17 cellular contexts compared by ENCODE assay signal in genomic region chr9:34140853-34141252, GRCh38. TPM values are rescaled to one million over a fixed set of nuclear protein-coding genes. Genes with fewer than 3 reads are reported as not detected.
DNase-seq lines count a peak whose midpoint lies in the region; ATAC-seq, FAIRE-seq and TF ChIP-seq lines count a peak whose summit lies in the region.
"Had no signal": no experiment of that assay in that cellular context is flagged by ENCODE, and none has a peak within 500 bp of the region (broad histone marks: within the 10 kb centered on the region; RNA-seq: fewer than 3 reads in every experiment).

No MANE protein-coding gene starts in this region.

- H3F3A ChIP-seq in OCI-LY1 (ENCODE audit: insufficient read depth, low read length) = no peaks in the 10 kb centered on the region

- BruUV-seq in HepG2 (replicated peaks; lab: Mats Ljungman, UMichigan) = no TSS peak
- no TSS peak for BruUV-seq in Caco-2 (replicated peaks; lab: Mats Ljungman, UMichigan)

- no peak for TF ChIP-seq RAD21 in HepG2 (CRISPR knock-in tag; IDR thresholded peaks at IDR 0.05)

- TF ChIP-seq EP300 in HepG2 (IDR thresholded peaks at IDR 0.05; ENCODE audit: low read depth in 2 of 2, low read length in 2 of 2) = no peak
- no peak for TF ChIP-seq EP300 in HepG2 (CRISPR knock-in tag; IDR thresholded peaks at IDR 0.05; ENCODE audit: borderline replicate concordance)

- H3K27me3 Mint-ChIP-seq in CD14-positive monocyte (ENCODE audit: low read depth in 3 of 3) = peaks cover 0 to 3% (median 1%) of the 10 kb centered on the region in 3 donors
- no peaks in the 10 kb centered on the region for H3K27me3 Mint-ChIP-seq in Caco-2 (ENCODE audit: insufficient read depth, unreplicated experiment)

- DNase-seq in CD14-positive monocyte (ENCODE audit: low spot score) = no peak
- peak; percentile 41 for DNase-seq in fibroblast of the aortic adventitia (ENCODE audit: low read depth)
- no peak for DNase-seq in HepG2 (ENCODE audit: low spot score)
- DNase-seq in Caco-2 = no peak
- DNase-seq in kidney tubule cell (ENCODE audit: low spot score) = no peak
- DNase-seq in GM19238 (ENCODE audit: insufficient read length, low spot score) = no peak
- DNase-seq: BE2C; CD8-positive, alpha-beta T cell; COR-L47; DMS53; GM23248 had no signal

- no peak for TF ChIP-seq CTCF in CD14-positive monocyte (IDR thresholded peaks at IDR 0.05)
- no peak for TF ChIP-seq CTCF in OCI-LY1 (IDR thresholded peaks at IDR 0.05; ENCODE audit: low read length)
- no peak for TF ChIP-seq CTCF in fibroblast of the aortic adventitia (IDR thresholded peaks at IDR 0.05; ENCODE audit: insufficient read depth, low read length)
- no peak for TF ChIP-seq CTCF in HepG2 (CRISPR knock-in tag; IDR thresholded peaks at IDR 0.05)
- TF ChIP-seq CTCF in Caco-2 (IDR thresholded peaks at IDR 0.05; ENCODE audit: insufficient read depth in 1 of 2, low read depth in 1 of 2, low read length in 1 of 2, severe bottlenecking in 1 of 2, unreplicated experiment in 1 of 2) = no peak

- intact Hi-C loops in CD14-positive monocyte (cut with micrococcal nuclease) (no loop called here), HepG2 (cut with micrococcal nuclease; ENCODE audit: unreplicated experiment) (no loop called here), Caco-2 (cut with micrococcal nuclease; ENCODE audit: unreplicated experiment) (no loop called here)

- H3K4me3 ChIP-seq in OCI-LY1 (ENCODE audit: low read depth, low read length, poor library complexity, severe bottlenecking) = no peak overlapping the region
- H3K4me3 ChIP-seq in fibroblast of the aortic adventitia (ENCODE audit: low read depth, low read length) = no peak overlapping the region
- no peak overlapping the region for H3K4me3 ChIP-seq in HepG2 (replicated peaks in 1 of 3; ENCODE audit: insufficient read depth in 1 of 3, low read depth in 2 of 3, low read length in 3 of 3)
- H3K4me3 ChIP-seq in Caco-2 (ENCODE audit: low read depth, low read length) = no peak overlapping the region
- H3K4me3 ChIP-seq: A549, GM23248 had no signal

- peaks cover 0 to 6% (median 3%) of the 10 kb centered on the region in 7 donors for H3K9me3 Mint-ChIP-seq in CD14-positive monocyte
- no peaks in the 10 kb centered on the region for H3K9me3 Mint-ChIP-seq in Caco-2 (ENCODE audit: unreplicated experiment)
- H3K9me3 Mint-ChIP-seq: CD8-positive, alpha-beta T cell had no signal

- no peaks in the 10 kb centered on the region for H3K27me3 ChIP-seq in OCI-LY1 (ENCODE audit: insufficient read depth, low read length)
- no peaks in the 10 kb centered on the region; a peak in 1 of 5 replicates for H3K27me3 ChIP-seq in HepG2 (ENCODE audit: control insufficient read depth in 1 of 2, insufficient read depth in 2 of 2, low read length in 2 of 2)
- no peaks in the 10 kb centered on the region for H3K27me3 ChIP-seq in Caco-2 (replicated peaks; ENCODE audit: control insufficient read depth, insufficient read depth, low read length)
- H3K27me3 ChIP-seq: BE2C had no signal

- H3K9me3 ChIP-seq in OCI-LY1 (ENCODE audit: low read length) (no peaks in the 10 kb centered on the region), HepG2 (ENCODE audit: low read length) (no peaks in the 10 kb centered on the region), Caco-2 (no peaks in the 10 kb centered on the region)
- H3K9me3 ChIP-seq: A549, BE2C had no signal

- H3K4me2 ChIP-seq in OCI-LY1 (ENCODE audit: low read length) = no peak overlapping the region
- no peak overlapping the region for H3K4me2 ChIP-seq in HepG2 (ENCODE audit: low read depth, low read length)

- no peaks in the 10 kb centered on the region for H3K79me2 ChIP-seq in OCI-LY1 (ENCODE audit: insufficient read depth, low read length)
- no peaks in the 10 kb centered on the region for H3K79me2 ChIP-seq in HepG2 (ENCODE audit: insufficient read depth, low read length)

- H3K4me1 Mint-ChIP-seq in CD14-positive monocyte (peaks cover 37% of the 10 kb centered on the region), Caco-2 (ENCODE audit: low read depth, unreplicated experiment) (no peaks in the 10 kb centered on the region)

- POLR2A ChIA-PET in HepG2 (lab: Yijun Ruan, JAX) = no interaction called here
- POLR2A ChIA-PET in Caco-2 (lab: Charles Lee) = no interaction called here

- H3K9ac ChIP-seq in OCI-LY1 (ENCODE audit: low read length) (no peak overlapping the region), HepG2 (ENCODE audit: insufficient read depth, low read depth, low read length) (no peak overlapping the region)
- H3K9ac ChIP-seq: GM23248 had no signal

- ATAC-seq in HepG2 = no peak
- ATAC-seq: A549; CD8-positive, alpha-beta T cell; HCT116 had no signal

- H4K20me1 ChIP-seq in OCI-LY1 (ENCODE audit: insufficient read depth, low read length) (no peaks in the 10 kb centered on the region), HepG2 (ENCODE audit: insufficient read depth, low read length) (no peaks in the 10 kb centered on the region)

- 36% methylated on average over 2 of the region's 2 CpGs for WGBS in HepG2 (ENCODE audit: low lambda C conversion rate)

- TF ChIP-seq POLR2A in HepG2 (IDR thresholded peaks at IDR 0.05; ENCODE audit: insufficient read depth in 1 of 2, low read depth in 2 of 2, low read length in 2 of 2) = no peak

- no peak overlapping the region for H3K27ac ChIP-seq in OCI-LY1 (ENCODE audit: low read depth, low read length, poor library complexity, severe bottlenecking)
- H3K27ac ChIP-seq in HepG2 (ENCODE audit: extremely low read length, insufficient read depth, low read length) = no peak overlapping the region
- H3K27ac ChIP-seq: A549, C4-2B, GM23248, HL-60 had no signal

- CTCF ChIA-PET in HepG2 (lab: Yijun Ruan, JAX; ENCODE audit: low intra/inter-chr PET ratio, low total read pairs) (no interaction called here), Caco-2 (lab: Charles Lee) (no interaction called here)

- H3K27ac Mint-ChIP-seq in CD14-positive monocyte = peak overlapping the region in 4 of 7 donors; percentile 10 to 67 (median 50)
- no peak overlapping the region for H3K27ac Mint-ChIP-seq in Caco-2 (ENCODE audit: unreplicated experiment)
- H3K27ac Mint-ChIP-seq: CD8-positive, alpha-beta T cell had no signal

- H2AFZ ChIP-seq in OCI-LY1 (ENCODE audit: low read length) = 0 out of 2 replicates have a peak overlapping the region, but pooled peaks have one; percentile 47
- H2AFZ ChIP-seq in HepG2 (ENCODE audit: low read length) = no peak overlapping the region
- H2AFZ ChIP-seq: GM23248 had no signal

- H3K36me3 ChIP-seq in OCI-LY1 (ENCODE audit: insufficient read depth, low read length) = no peaks in the 10 kb centered on the region
- no peaks in the 10 kb centered on the region for H3K36me3 ChIP-seq in HepG2 (replicated peaks in 1 of 2; ENCODE audit: control insufficient read depth in 1 of 2, insufficient read depth in 2 of 2, low read length in 2 of 2)
- no peaks in the 10 kb centered on the region for H3K36me3 ChIP-seq in Caco-2 (ENCODE audit: control insufficient read depth, insufficient read depth, low read length)
- H3K36me3 ChIP-seq: BE2C had no signal

- in situ Hi-C loops in HepG2 (cut with HindIII; ENCODE audit: extremely low pct_ligation_motif_present, low pct_unique_long_range_greater_than_20kb) = no loop called here

- H3K9me2 ChIP-seq in OCI-LY1 (ENCODE audit: low read depth, low read length) = no peaks in the 10 kb centered on the region

- H3K36me3 Mint-ChIP-seq in CD14-positive monocyte = no peaks in the 10 kb centered on the region
- H3K36me3 Mint-ChIP-seq in Caco-2 (ENCODE audit: insufficient read depth, unreplicated experiment) = no peaks in the 10 kb centered on the region
- H3K36me3 Mint-ChIP-seq: CD8-positive, alpha-beta T cell had no signal

- H3K4me1 ChIP-seq in OCI-LY1 (ENCODE audit: insufficient read depth, low read length, severe bottlenecking) = peaks cover 16% of the 10 kb centered on the region
- H3K4me1 ChIP-seq in HepG2 (ENCODE audit: insufficient read depth, low read length) = peaks cover 39% of the 10 kb centered on the region
- H3K4me1 ChIP-seq in Caco-2 = no peaks in the 10 kb centered on the region
- H3K4me1 ChIP-seq: BE2C had no signal

- H3K4me3 Mint-ChIP-seq in CD14-positive monocyte = no peak overlapping the region
- no peak overlapping the region for H3K4me3 Mint-ChIP-seq in Caco-2 (ENCODE audit: unreplicated experiment)
- H3K4me3 Mint-ChIP-seq: CD8-positive, alpha-beta T cell had no signal

- no peak for FAIRE-seq in HepG2 (lab: Jason Lieb, UNC)
- FAIRE-seq: H54 had no signal

RNA-seq across cellular contexts. Expression of gene DCAF12, which starts 14.4 kb away (rescaled TPM):
- polyA plus RNA-seq in CD14-positive monocyte = 10 to 100 TPM; 14.6 to 22.4 TPM
- 7.6 and 25.9 TPM in 2 replicates for total RNA-seq in fibroblast of the aortic adventitia (ENCODE audit: low replicate concordance)
- 26.8 and 36.6 TPM in 2 replicates for total RNA-seq in HepG2 (2016; rRNA removed; fragmentation: Illumina TruSeq; extraction: Trizol)
- 5.5 and 5.9 TPM in 2 replicates for total RNA-seq in HepG2 (2016; cell fraction: cytosol; rRNA removed; fragmentation: Illumina TruSeq; extraction: Trizol; ENCODE audit: low read depth)
- 26.7 and 35.4 TPM in 2 replicates for total RNA-seq in HepG2 (2016; cell fraction: insoluble cytoplasmic fraction; rRNA removed; fragmentation: Illumina TruSeq; extraction: Trizol)
- 22.9 and 23.0 TPM in 2 replicates for total RNA-seq in HepG2 (2016; cell fraction: membrane; rRNA removed; fragmentation: Illumina TruSeq; extraction: Trizol)
- total RNA-seq in HepG2 (2016; cell fraction: nucleus; rRNA removed; fragmentation: Illumina TruSeq; extraction: Trizol) = 17.6 and 18.2 TPM in 2 replicates
- polyA plus RNA-seq in HepG2 (2011; rRNA removed) = 37.4 and 38.8 TPM in 2 replicates
- 24.7 and 32.7 TPM in 2 replicates for polyA plus RNA-seq in HepG2 (2011; cell fraction: cytosol; rRNA removed)
- polyA plus RNA-seq in HepG2 (2011; cell fraction: nucleus; rRNA removed) = 15.0 and 20.8 TPM in 2 replicates
- polyA plus RNA-seq in HepG2 (2012) = 24.8 and 25.9 TPM in 2 replicates
- 2.7 and 3.0 TPM in 2 replicates for polyA plus RNA-seq in HepG2 (2016; cell fraction: cytosol; fragmentation: Illumina TruSeq; extraction: Trizol; ENCODE audit: low read depth)
- polyA plus RNA-seq in HepG2 (2016; cell fraction: insoluble cytoplasmic fraction; fragmentation: Illumina TruSeq; extraction: Trizol; ENCODE audit: low read depth) = 47.0 and 48.8 TPM in 2 replicates
- 14.1 and 14.3 TPM in 2 replicates for polyA plus RNA-seq in HepG2 (2016; cell fraction: membrane; fragmentation: Illumina TruSeq; extraction: Trizol; ENCODE audit: low read depth)
- polyA plus RNA-seq in HepG2 (2016; cell fraction: nucleus; fragmentation: Illumina TruSeq; extraction: Trizol; ENCODE audit: insufficient read depth, low read depth) = 24.1 and 24.6 TPM in 2 replicates
- 59.5 and 125 TPM in 2 replicates for polyA minus RNA-seq in HepG2 (2011; rRNA and poly(A)+ RNA removed; ENCODE audit: low replicate concordance)
- 19.9 and 21.3 TPM in 2 replicates for polyA minus RNA-seq in HepG2 (2011; cell fraction: cytosol; rRNA and poly(A)+ RNA removed)
- polyA minus RNA-seq in HepG2 (2011; cell fraction: nucleus; rRNA and poly(A)+ RNA removed) = 24.5 and 30.1 TPM in 2 replicates
- 33.0 and 34.1 TPM in 2 replicates for total RNA-seq in Caco-2 (2022)

RNA-seq across cellular contexts. Expression of gene UBAP1, which starts 38.0 kb away (rescaled TPM):
- polyA plus RNA-seq in CD14-positive monocyte (10 to 100 TPM; 39.2 to 44.5 TPM), HepG2 (2011; rRNA removed) (39.9 and 40.5 TPM in 2 replicates)
- total RNA-seq in fibroblast of the aortic adventitia (ENCODE audit: low replicate concordance) (27.5 and 57.1 TPM in 2 replicates), HepG2 (2016; rRNA removed; fragmentation: Illumina TruSeq; extraction: Trizol) (19.5 and 25.0 TPM in 2 replicates), Caco-2 (2022) (32.5 and 33.2 TPM in 2 replicates)
- total RNA-seq in HepG2 (2016; cell fraction: cytosol; rRNA removed; fragmentation: Illumina TruSeq; extraction: Trizol; ENCODE audit: low read depth) = 11.2 and 12.8 TPM in 2 replicates
- total RNA-seq in HepG2 (2016; cell fraction: insoluble cytoplasmic fraction; rRNA removed; fragmentation: Illumina TruSeq; extraction: Trizol) = 20.1 and 22.4 TPM in 2 replicates
- total RNA-seq in HepG2 (2016; cell fraction: membrane; rRNA removed; fragmentation: Illumina TruSeq; extraction: Trizol) = 30.4 and 31.7 TPM in 2 replicates
- 10.6 and 14.8 TPM in 2 replicates for total RNA-seq in HepG2 (2016; cell fraction: nucleus; rRNA removed; fragmentation: Illumina TruSeq; extraction: Trizol)
- 31.0 and 35.5 TPM in 2 replicates for polyA plus RNA-seq in HepG2 (2011; cell fraction: cytosol; rRNA removed)
- polyA plus RNA-seq in HepG2 (2011; cell fraction: nucleus; rRNA removed) = 14.8 and 17.8 TPM in 2 replicates
- 25.4 and 29.3 TPM in 2 replicates for polyA plus RNA-seq in HepG2 (2012)
- polyA plus RNA-seq in HepG2 (2016; cell fraction: cytosol; fragmentation: Illumina TruSeq; extraction: Trizol; ENCODE audit: low read depth) = 12.6 and 14.8 TPM in 2 replicates
- 38.0 and 43.8 TPM in 2 replicates for polyA plus RNA-seq in HepG2 (2016; cell fraction: insoluble cytoplasmic fraction; fragmentation: Illumina TruSeq; extraction: Trizol; ENCODE audit: low read depth)
- polyA plus RNA-seq in HepG2 (2016; cell fraction: membrane; fragmentation: Illumina TruSeq; extraction: Trizol; ENCODE audit: low read depth) = 35.6 and 36.0 TPM in 2 replicates
- polyA plus RNA-seq in HepG2 (2016; cell fraction: nucleus; fragmentation: Illumina TruSeq; extraction: Trizol; ENCODE audit: insufficient read depth, low read depth) = 27.9 and 28.4 TPM in 2 replicates
- polyA minus RNA-seq in HepG2 (2011; rRNA and poly(A)+ RNA removed; ENCODE audit: low replicate concordance) = 46.0 and 93.6 TPM in 2 replicates
- 21.2 and 24.1 TPM in 2 replicates for polyA minus RNA-seq in HepG2 (2011; cell fraction: cytosol; rRNA and poly(A)+ RNA removed)
- polyA minus RNA-seq in HepG2 (2011; cell fraction: nucleus; rRNA and poly(A)+ RNA removed) = 14.9 and 19.9 TPM in 2 replicates
